ENCODE assay signal across 18 cellular contexts in genomic region chr11:98625526-98625925, GRCh38.
"Had no signal": no experiment of that assay in that cellular context is flagged by ENCODE, and none has a peak within 500 bp of the region (broad histone marks: within the 10 kb centered on the region; RNA-seq: fewer than 3 reads in every experiment).

No MANE protein-coding gene starts in this region.

- H3K4me1 ChIP-seq: SJSA1 had no signal

- H3K4me3 ChIP-seq: SJSA1, SK-N-MC had no signal

- DNase-seq: KBM-7, MV-4-11, NCI-H1048, NCI-H1105, NCI-H1436, NCI-H187, NCI-H2029, NCI-H2081 treated with DMSO at 0.1 percent for 48 hours, NCI-H345, NCI-H446 treated with DMSO at 0.1 percent for 48 hours, NCI-H510A treated with DMSO at 0.1 percent for 48 hours, NCI-H526 treated with DMSO at 0.1 percent for 48 hours, NCI-H774, Right ventricle myocardium superior, RPMI8226, SIG-M5 had no signal

- H3K27me3 ChIP-seq: SJSA1 had no signal

- H3K27ac ChIP-seq: SJSA1, SK-N-MC had no signal

- H3K9me3 ChIP-seq: SJSA1 had no signal

- H3K36me3 ChIP-seq: SJSA1 had no signal
